24 cellular contexts compared by ENCODE assay signal in genomic region chr4:48105230-48105629, GRCh38. TPM values are rescaled to one million over a fixed set of nuclear protein-coding genes. Genes with fewer than 3 reads are reported as not detected.
DNase-seq lines count a peak whose midpoint lies in the region; ATAC-seq, FAIRE-seq and TF ChIP-seq lines count a peak whose summit lies in the region.
"Had no signal": no experiment of that assay in that cellular context is flagged by ENCODE, and none has a peak within 500 bp of the region (broad histone marks: within the 10 kb centered on the region; RNA-seq: fewer than 3 reads in every experiment).

No MANE protein-coding gene starts in this region.

- no peaks in the 10 kb centered on the region for H3K9me1 ChIP-seq in K562 (ENCODE audit: control insufficient read depth, insufficient read depth, low read length)

- H4K20me1 ChIP-seq in K562 (replicated peaks; ENCODE audit: control insufficient read depth, insufficient read depth, low read length) = no peaks in the 10 kb centered on the region

- no peaks in the 10 kb centered on the region for H3K9me3 ChIP-seq in CD4-positive, CD25-positive, alpha-beta regulatory T cell (ENCODE audit: control insufficient read depth in 2 of 2, low read length in 2 of 2)
- H3K9me3 ChIP-seq in K562 (replicated peaks; ENCODE audit: control insufficient read depth, insufficient read depth, low read depth, low read length) (no peaks in the 10 kb centered on the region), psoas muscle (no peaks in the 10 kb centered on the region)
- H3K9me3 ChIP-seq: HAP-1 had no signal

- intact Hi-C loops in activated CD8-positive, alpha-beta T cell treated with anti-CD3 and anti-CD28 coated beads for 36 hours (cut with micrococcal nuclease) = no loop called here
- intact Hi-C loops in K562 (cut with micrococcal nuclease) = no loop called here
- intact Hi-C loops in psoas muscle (cut with DNase I) = no loop called here

- peaks cover 3% of the 10 kb centered on the region for H3K4me1 ChIP-seq in CD4-positive, CD25-positive, alpha-beta regulatory T cell (ENCODE audit: control insufficient read depth, insufficient read depth, low read length, poor library complexity, severe bottlenecking)
- H3K4me1 ChIP-seq in K562 (replicated peaks in 1 of 2; ENCODE audit: control insufficient read depth in 2 of 2, insufficient read depth in 2 of 2, low read length in 2 of 2) (no peaks in the 10 kb centered on the region), psoas muscle (no peaks in the 10 kb centered on the region)

- no peak for FAIRE-seq in K562 (lab: Jason Lieb, UNC)
- FAIRE-seq: G401.6, HTR-8/SVneo had no signal

- no peaks in the 10 kb centered on the region for H3K27me3 ChIP-seq in CD4-positive, CD25-positive, alpha-beta regulatory T cell (ENCODE audit: control insufficient read depth, insufficient read depth, low read length)
- H3K27me3 ChIP-seq in K562 (ENCODE audit: control insufficient read depth in 2 of 2, insufficient read depth in 2 of 2, low read length in 2 of 2) = no peaks in the 10 kb centered on the region
- no peaks in the 10 kb centered on the region for H3K27me3 ChIP-seq in psoas muscle (ENCODE audit: insufficient read depth in 3 of 3, low read length in 2 of 3)

- H3K9ac ChIP-seq in K562 (ENCODE audit: insufficient read depth in 1 of 2, low read depth in 2 of 2, low read length in 2 of 2) = no peak overlapping the region
- H3K9ac ChIP-seq: KMS-11 had no signal

- POLR2A ChIA-PET in activated CD8-positive, alpha-beta T cell treated with anti-CD3 and anti-CD28 coated beads for 36 hours (lab: Charles Lee) = interaction anchor here (1.9 kb wide), 1 partner anchor 17 kb away, joined by 7 read pairs; no protein-coding TSS in a partner anchor
- POLR2A ChIA-PET in activated CD8-positive, alpha-beta T cell treated with anti-CD3 and anti-CD28 coated beads, Interleukin-2, amount 10 ng/mL, durations not matched to agents 7 days and 5 days (lab: Charles Lee) = no interaction called here
- POLR2A ChIA-PET in T-cell (lab: Charles Lee) (no interaction called here), K562 (lab: Yijun Ruan, JAX) (no interaction called here)

- CTCF ChIA-PET in activated CD8-positive, alpha-beta T cell treated with anti-CD3 and anti-CD28 coated beads for 36 hours (lab: Charles Lee) = interaction anchor here (1.1 to 3.1 kb wide), 4 partner anchors 12 to 34 kb away, joined by 4 to 12 read pairs (median 5); no protein-coding TSS in a partner anchor
- CTCF ChIA-PET in activated CD8-positive, alpha-beta T cell treated with anti-CD3 and anti-CD28 coated beads, Interleukin-2, amount 10 ng/mL, durations not matched to agents 7 days and 5 days (lab: Charles Lee) = interaction anchor here (1.6 to 1.8 kb wide), 2 partner anchors 18 to 24 kb away, joined by 3 to 4 read pairs; no protein-coding TSS in a partner anchor
- CTCF ChIA-PET in T-cell (lab: Charles Lee) = interaction anchor here in 1 of 2 donors (1.0 kb wide), 1 partner anchor 511 kb away, joined by 3 read pairs; no protein-coding TSS in a partner anchor
- CTCF ChIA-PET in K562 (lab: Yijun Ruan, JAX; ENCODE audit: low intra/inter-chr PET ratio) = no interaction called here

- no peak overlapping the region for H3K27ac ChIP-seq in CD4-positive, CD25-positive, alpha-beta regulatory T cell (ENCODE audit: insufficient read depth, low read length, poor library complexity, severe bottlenecking)
- H3K27ac ChIP-seq in K562 (ENCODE audit: extremely low read depth, low read depth, low read length) (no peak overlapping the region), psoas muscle (no peak overlapping the region)
- H3K27ac ChIP-seq: KMS-11, RWPE1 had no signal

- ATAC-seq in activated CD8-positive, alpha-beta T cell treated with anti-CD3 and anti-CD28 coated beads for 36 hours = no peak
- no peak for ATAC-seq in activated CD8-positive, alpha-beta T cell treated with anti-CD3 and anti-CD28 coated beads, Interleukin-2, amount 10 ng/mL, durations not matched to agents 7 days and 5 days
- ATAC-seq in CD4-positive, CD25-positive, alpha-beta regulatory T cell (ENCODE audit: low read depth in 2 of 2) = no peak
- ATAC-seq in T-cell (replicated peaks in 1 of 4) (no peak), K562 (no peak; the same call in 2 of the 3 replicates), psoas muscle (no peak)
- ATAC-seq in stimulated activated naive B cell treated with anti-CD40 and anti-IgM and Interleukin-4, amounts not matched to agents 10 μg/mL and 1 μg/mL and 100 μg/mL, for 72 hours (replicated peaks) = no peak
- ATAC-seq: Panc1 had no signal

- H3K27ac Mint-ChIP-seq in activated CD8-positive, alpha-beta T cell treated with anti-CD3 and anti-CD28 coated beads for 36 hours = peak overlapping the region; percentile 85
- H3K27ac Mint-ChIP-seq in activated CD8-positive, alpha-beta T cell treated with anti-CD3 and anti-CD28 coated beads, Interleukin-2, amount 10 ng/mL, durations not matched to agents 7 days and 5 days = no peak overlapping the region
- H3K27ac Mint-ChIP-seq in CD4-positive, CD25-positive, alpha-beta regulatory T cell = peak overlapping the region in 2 of 3 donors; percentile 2 to 49
- H3K27ac Mint-ChIP-seq in T-cell = peak overlapping the region; percentile 16 to 55
- H3K27ac Mint-ChIP-seq in stimulated activated naive B cell treated with anti-CD40 and anti-IgM and Interleukin-4, amounts not matched to agents 10 μg/mL and 1 μg/mL and 100 μg/mL, for 72 hours = no peak overlapping the region
- H3K27ac Mint-ChIP-seq: HFFc6 had no signal

- no peak overlapping the region for H3K4me3 Mint-ChIP-seq in activated CD8-positive, alpha-beta T cell treated with anti-CD3 and anti-CD28 coated beads for 36 hours
- H3K4me3 Mint-ChIP-seq in activated CD8-positive, alpha-beta T cell treated with anti-CD3 and anti-CD28 coated beads, Interleukin-2, amount 10 ng/mL, durations not matched to agents 7 days and 5 days = no peak overlapping the region
- H3K4me3 Mint-ChIP-seq in CD4-positive, CD25-positive, alpha-beta regulatory T cell = no peak overlapping the region
- no peak overlapping the region for H3K4me3 Mint-ChIP-seq in T-cell
- H3K4me3 Mint-ChIP-seq in stimulated activated naive B cell treated with anti-CD40 and anti-IgM and Interleukin-4, amounts not matched to agents 10 μg/mL and 1 μg/mL and 100 μg/mL, for 72 hours = no peak overlapping the region
- H3K4me3 Mint-ChIP-seq: HFFc6 had no signal

- TF ChIP-seq CTCF in activated CD8-positive, alpha-beta T cell treated with anti-CD3 and anti-CD28 coated beads for 36 hours (IDR thresholded peaks at IDR 0.05) = no peak
- TF ChIP-seq CTCF in K562 (IDR thresholded peaks at IDR 0.05 in 2 of 3, conservative IDR thresholded peaks at IDR 0.05 in 1 of 3; ENCODE audit: insufficient read depth in 2 of 3, low read depth in 1 of 3, low read length in 3 of 3) (no peak), psoas muscle (IDR thresholded peaks at IDR 0.05) (no peak), GM13977 (IDR thresholded peaks at IDR 0.05; ENCODE audit: extremely low read depth, insufficient read depth, missing control alignments) (no peak)

- H2AFZ ChIP-seq in K562 (ENCODE audit: low read depth, low read length) = no peak overlapping the region

- in situ Hi-C loops in K562 (cut with MboI) (no loop called here), GM13977 (cut with MboI; ENCODE audit: low pct_unique_long_range_greater_than_20kb, low sequenced_read_pairs, unreplicated experiment) (no loop called here)

- peaks cover 56% of the 10 kb centered on the region for H3K36me3 ChIP-seq in CD4-positive, CD25-positive, alpha-beta regulatory T cell (ENCODE audit: control insufficient read depth, insufficient read depth, low read length)
- H3K36me3 ChIP-seq in K562 (ENCODE audit: control insufficient read depth, insufficient read depth, low read length) (no peaks in the 10 kb centered on the region), psoas muscle (ENCODE audit: insufficient read depth in 1 of 2, low read depth in 1 of 2) (no peaks in the 10 kb centered on the region)
- H3K36me3 ChIP-seq: HAP-1 had no signal

- no peak overlapping the region for H3K4me2 ChIP-seq in K562 (ENCODE audit: insufficient read depth, low read length)
- H3K4me2 ChIP-seq: KMS-11 had no signal

- TF ChIP-seq POLR2A in K562 (conservative IDR thresholded peaks at IDR 0.05) = no peak

- H3K36me3 Mint-ChIP-seq in activated CD8-positive, alpha-beta T cell treated with anti-CD3 and anti-CD28 coated beads for 36 hours (ENCODE audit: low read depth) = peaks cover 24% of the 10 kb centered on the region
- H3K36me3 Mint-ChIP-seq in activated CD8-positive, alpha-beta T cell treated with anti-CD3 and anti-CD28 coated beads, Interleukin-2, amount 10 ng/mL, durations not matched to agents 7 days and 5 days (ENCODE audit: low read depth) = peaks cover 51% of the 10 kb centered on the region
- H3K36me3 Mint-ChIP-seq in CD4-positive, CD25-positive, alpha-beta regulatory T cell = peaks cover 29% of the 10 kb centered on the region
- peaks cover 34% of the 10 kb centered on the region for H3K36me3 Mint-ChIP-seq in T-cell
- H3K36me3 Mint-ChIP-seq in stimulated activated naive B cell treated with anti-CD40 and anti-IgM and Interleukin-4, amounts not matched to agents 10 μg/mL and 1 μg/mL and 100 μg/mL, for 72 hours = peaks cover 5 to 10% of the 10 kb centered on the region in 2 donors

- BruUV-seq in K562 (replicated peaks; lab: Mats Ljungman, UMichigan) = no TSS peak

- TF ChIP-seq EP300 in K562 (IDR thresholded peaks at IDR 0.05; ENCODE audit: low read length) = no peak

- H3K27me3 Mint-ChIP-seq in activated CD8-positive, alpha-beta T cell treated with anti-CD3 and anti-CD28 coated beads for 36 hours = no peaks in the 10 kb centered on the region
- H3K27me3 Mint-ChIP-seq in activated CD8-positive, alpha-beta T cell treated with anti-CD3 and anti-CD28 coated beads, Interleukin-2, amount 10 ng/mL, durations not matched to agents 7 days and 5 days (ENCODE audit: low read depth) = no peaks in the 10 kb centered on the region
- H3K27me3 Mint-ChIP-seq in CD4-positive, CD25-positive, alpha-beta regulatory T cell = no peaks in the 10 kb centered on the region
- no peaks in the 10 kb centered on the region for H3K27me3 Mint-ChIP-seq in T-cell
- no peaks in the 10 kb centered on the region for H3K27me3 Mint-ChIP-seq in stimulated activated naive B cell treated with anti-CD40 and anti-IgM and Interleukin-4, amounts not matched to agents 10 μg/mL and 1 μg/mL and 100 μg/mL, for 72 hours

- no peak overlapping the region for H3K4me3 ChIP-seq in CD4-positive, CD25-positive, alpha-beta regulatory T cell (ENCODE audit: low read depth, low read length)
- H3K4me3 ChIP-seq in K562 (no peak overlapping the region), psoas muscle (no peak overlapping the region)
- H3K4me3 ChIP-seq: HAP-1 had no signal

- H3K9me3 Mint-ChIP-seq in activated CD8-positive, alpha-beta T cell treated with anti-CD3 and anti-CD28 coated beads for 36 hours = peaks cover 2% of the 10 kb centered on the region
- no peaks in the 10 kb centered on the region for H3K9me3 Mint-ChIP-seq in activated CD8-positive, alpha-beta T cell treated with anti-CD3 and anti-CD28 coated beads, Interleukin-2, amount 10 ng/mL, durations not matched to agents 7 days and 5 days (ENCODE audit: insufficient read depth)
- H3K9me3 Mint-ChIP-seq in CD4-positive, CD25-positive, alpha-beta regulatory T cell = no peaks in the 10 kb centered on the region
- H3K9me3 Mint-ChIP-seq in T-cell = no peaks in the 10 kb centered on the region
- no peaks in the 10 kb centered on the region for H3K9me3 Mint-ChIP-seq in stimulated activated naive B cell treated with anti-CD40 and anti-IgM and Interleukin-4, amounts not matched to agents 10 μg/mL and 1 μg/mL and 100 μg/mL, for 72 hours
- H3K9me3 Mint-ChIP-seq: HFFc6 had no signal

- H3K4me1 Mint-ChIP-seq in activated CD8-positive, alpha-beta T cell treated with anti-CD3 and anti-CD28 coated beads for 36 hours (ENCODE audit: low read depth) = peaks cover 51% of the 10 kb centered on the region
- peaks cover 24% of the 10 kb centered on the region for H3K4me1 Mint-ChIP-seq in activated CD8-positive, alpha-beta T cell treated with anti-CD3 and anti-CD28 coated beads, Interleukin-2, amount 10 ng/mL, durations not matched to agents 7 days and 5 days (ENCODE audit: low read depth)
- H3K4me1 Mint-ChIP-seq in CD4-positive, CD25-positive, alpha-beta regulatory T cell = peaks cover 10 to 35% (median 29%) of the 10 kb centered on the region in 4 donors
- peaks cover 34 to 43% (median 35%) of the 10 kb centered on the region in 3 donors for H3K4me1 Mint-ChIP-seq in T-cell
- no peaks in the 10 kb centered on the region for H3K4me1 Mint-ChIP-seq in stimulated activated naive B cell treated with anti-CD40 and anti-IgM and Interleukin-4, amounts not matched to agents 10 μg/mL and 1 μg/mL and 100 μg/mL, for 72 hours

- WGBS in K562 (ENCODE audit: insufficient coverage, low coverage, missing lambda C conversion rate) = 77% methylated on average over 1 of the region's 1 CpG
- WGBS in psoas muscle, 3 donors = 89 to 95% (median 92%) methylated on average over 1 of the region's 1 CpG

- DNase-seq in activated CD8-positive, alpha-beta T cell treated with anti-CD3 and anti-CD28 coated beads for 36 hours = no peak
- no peak for DNase-seq in activated CD8-positive, alpha-beta T cell treated with anti-CD3 and anti-CD28 coated beads, Interleukin-2, amount 10 ng/mL, durations not matched to agents 7 days and 5 days
- DNase-seq in CD4-positive, CD25-positive, alpha-beta regulatory T cell = no peak
- DNase-seq in T-cell = no peak
- DNase-seq in K562 (ENCODE audit: extremely low read depth in 1 of 4, low spot score in 3 of 4) = no peak
- no peak for DNase-seq in psoas muscle
- DNase-seq in stimulated activated naive B cell treated with anti-CD40 and anti-IgM and Interleukin-4, amounts not matched to agents 10 μg/mL and 1 μg/mL and 100 μg/mL, for 72 hours = no peak
- DNase-seq in GM13977 (ENCODE audit: low spot score) = no peak
- DNase-seq: COR-L47, GOT3, HFFc6, MM.1S, NCI-H1694, NCI-H2029 treated with DMSO at 0.1 percent for 48 hours, NCI-H526 treated with DMSO at 0.1 percent for 48 hours, SHP77 had no signal

- no peaks in the 10 kb centered on the region for H3K79me2 ChIP-seq in K562 (ENCODE audit: control insufficient read depth, insufficient read depth, low read length)

- TF ChIP-seq RAD21 in K562 (CRISPR knock-in tag; conservative IDR thresholded peaks at IDR 0.05 in 1 of 2, IDR thresholded peaks at IDR 0.05 in 1 of 2) = no peak

RNA-seq across cellular contexts. Expression of gene TXK, which starts 28.8 kb away (rescaled TPM):
- 10 to 100 TPM; 20.6 to 23.5 TPM for total RNA-seq in activated CD8-positive, alpha-beta T cell treated with anti-CD3 and anti-CD28 coated beads for 36 hours
- 10 to 100 TPM; 60.6 to 63.6 TPM for total RNA-seq in activated CD8-positive, alpha-beta T cell treated with anti-CD3 and anti-CD28 coated beads, Interleukin-2, amount 10 ng/mL, durations not matched to agents 7 days and 5 days
- total RNA-seq in CD4-positive, CD25-positive, alpha-beta regulatory T cell = 58.0 TPM
- polyA plus RNA-seq in CD4-positive, CD25-positive, alpha-beta regulatory T cell = 10 to 100 TPM; 38.3 to 77.2 (median 62.7) TPM
- total RNA-seq in T-cell (100 to 1,000 TPM in 1 of 5 donors, 10 to 100 TPM in 4; 55.3 to 161 (median 77.9) TPM), K562 (2014; rRNA removed) (0.61 TPM in 1 of 2 replicates, not detected in the other), K562 (2014; rRNA removed; fragmentation: Illumina TruSeq; extraction: Trizol) (0.36 and 0.64 TPM in 2 replicates), K562 (2015; rRNA removed; fragmentation: Illumina TruSeq; extraction: Trizol) (1.1 TPM in 2 replicates), K562 (2021) (0.40 and 0.67 TPM in 2 replicates), psoas muscle (under 1 TPM in 3 of 4 donors, not detected in 1; 0.26 to 0.52 (median 0.44) TPM)
- total RNA-seq in K562 (2011; cell fraction: chromatin; rRNA removed; ENCODE audit: low replicate concordance) = 1.1 TPM in 2 replicates
- total RNA-seq in K562 (2011; cell fraction: nucleolus; rRNA removed) = 0.17 TPM in 1 of 2 replicates, not detected in the other
- 0.95 and 1.5 TPM in 2 replicates for total RNA-seq in K562 (2011; cell fraction: nucleoplasm; rRNA removed)
- polyA plus RNA-seq in K562 (2011; rRNA removed) (0.25 and 0.60 TPM in 2 replicates), K562 (2014; fragmentation: Illumina TruSeq; extraction: Trizol) (0.66 and 0.91 TPM in 2 replicates), K562 (2014; fragmentation: Nextera tagmentation; extraction: Ambion mirVana) (under 1 TPM; 0.24 to 0.51 TPM), K562 (2014; rRNA removed) (0.16 and 0.77 TPM in 2 replicates), psoas muscle (under 1 TPM; 0.07 to 0.17 (median 0.10) TPM)
- 0.04 and 0.31 TPM in 2 replicates for polyA plus RNA-seq in K562 (2011; cell fraction: cytosol; rRNA removed)
- polyA plus RNA-seq in K562 (2011; cell fraction: nucleus; rRNA removed) = 0.90 and 2.1 TPM in 2 replicates
- 0.51 and 1.6 TPM in 2 replicates for polyA plus RNA-seq in K562 (2012)
- polyA minus RNA-seq in K562 (2011; rRNA and poly(A)+ RNA removed) = 0.28 and 1.1 TPM in 2 replicates
- polyA minus RNA-seq in K562 (2011; cell fraction: cytosol; rRNA and poly(A)+ RNA removed) = 1.7 TPM in 1 of 2 replicates, not detected in the other
- polyA minus RNA-seq in K562 (2011; cell fraction: nucleus; rRNA and poly(A)+ RNA removed) = 0.27 and 1.2 TPM in 2 replicates
- total RNA-seq: A172, HFFc6, SK-MEL-5 had no signal

Comparison
In these comparisons a context has a peak if more than half of its experiments do, and no peak if none do; other contexts are left out.
1. H3K27ac Mint-ChIP-seq: peak in activated CD8-positive, alpha-beta T cell treated with anti-CD3 and anti-CD28 coated beads for 36 hours (single experiment), CD4-positive, CD25-positive, alpha-beta regulatory T cell (2 of 3) and T-cell (2 of 2); none in activated CD8-positive, alpha-beta T cell treated with anti-CD3 and anti-CD28 coated beads, Interleukin-2, amount 10 ng/mL, durations not matched to agents 7 days and 5 days (single experiment) and stimulated activated naive B cell treated with anti-CD40 and anti-IgM and Interleukin-4, amounts not matched to agents 10 μg/mL and 1 μg/mL and 100 μg/mL, for 72 hours (single experiment).
2. RNA of gene TXK, which starts 28.8 kb away (total RNA-seq): 55.3 to 161 TPM in T-cell, 60.6 to 63.6 TPM in activated CD8-positive, alpha-beta T cell treated with anti-CD3 and anti-CD28 coated beads, Interleukin-2, amount 10 ng/mL, durations not matched to agents 7 days and 5 days, 58.0 TPM in CD4-positive, CD25-positive, alpha-beta regulatory T cell (single experiment) and 20.6 to 23.5 TPM in activated CD8-positive, alpha-beta T cell treated with anti-CD3 and anti-CD28 coated beads for 36 hours; 0.26 to 0.52 TPM in psoas muscle and 0.17 to 1.5 TPM in K562; every median in the first group is over 4 times any median in the second.